Comparison of ENCODE assay signal across 8 cellular contexts in genomic region chr7:1875390-1876199, GRCh38.
DNase-seq lines count a peak whose midpoint lies in the region; ATAC-seq, FAIRE-seq and TF ChIP-seq lines count a peak whose summit lies in the region.
"Not testable (repeated sequence)": the region's sequence is repeated elsewhere in the genome, so short reads cannot be mapped to it uniquely, and the experiment has no call there.

No MANE protein-coding gene starts in this region.

- TF ChIP-seq RAD21 in HCT116 (IDR thresholded peaks at IDR 0.05; ENCODE audit: low read depth) = not testable (repeated sequence)
- peak in 1 of 2 experiments; percentile 49; a peak in 2 of 4 replicates for TF ChIP-seq RAD21 in K562 (CRISPR knock-in tag; conservative IDR thresholded peaks at IDR 0.05 in 1 of 2, IDR thresholded peaks at IDR 0.05 in 1 of 2)

- RAD21 ChIA-PET in HCT116 (lab: Charles Lee; ENCODE audit: low non-redundant PET in 1 of 2, low total read pairs in 2 of 2, uncharacterized antibody in 2 of 2, unreplicated experiment in 2 of 2) = not testable (repeated sequence)

- ATAC-seq in HCT116 (peak; percentile 98), activated B cell treated with CpG ODN at 0.5 μM for 24 hours (ENCODE audit: low read depth) (peak; percentile 98), K562 (peak; percentile 100), gastroesophageal sphincter (peak; percentile 57), lung (ENCODE audit: insufficient read depth, low FRiP score) (peak; percentile 81)

- not testable (repeated sequence) for H3K9me3 Mint-ChIP-seq in activated B cell treated with CpG ODN at 0.5 μM for 24 hours

- H3K27me3 ChIP-seq in BJ (ENCODE audit: control insufficient read depth, insufficient read depth, low read length); HCT116 (ENCODE audit: insufficient read depth, low read length); K562 (ENCODE audit: control insufficient read depth in 2 of 2, insufficient read depth in 2 of 2, low read length in 2 of 2); gastroesophageal sphincter; lung (ENCODE audit: control insufficient read depth, insufficient read depth); skeletal muscle tissue (ENCODE audit: control insufficient read depth in 3 of 3, insufficient read depth in 3 of 3, low read length in 3 of 3): not testable (repeated sequence)

- not testable (repeated sequence) for H3K9me3 ChIP-seq in HCT116 (ENCODE audit: control insufficient read depth in 1 of 2, insufficient read depth in 1 of 2, low read depth in 1 of 2, low read length in 2 of 2); K562 (replicated peaks; ENCODE audit: control insufficient read depth, insufficient read depth, low read depth, low read length); lung (ENCODE audit: control insufficient read depth in 2 of 2, insufficient read depth in 1 of 2, low read length in 1 of 2); skeletal muscle tissue (ENCODE audit: control insufficient read depth in 3 of 3, low read length in 3 of 3)
- peaks cover 0 to 16% (median 0%) of the 10 kb centered on the region in 3 donors for H3K9me3 ChIP-seq in gastroesophageal sphincter

- H3K9ac ChIP-seq in HCT116 (ENCODE audit: low read length) = not testable (repeated sequence)
- 0 out of 4 replicates have a peak overlapping the region, but pooled peaks of 1 of the 2 experiments have one; percentile 45 for H3K9ac ChIP-seq in K562 (ENCODE audit: insufficient read depth in 1 of 2, low read depth in 2 of 2, low read length in 2 of 2)
- peak overlapping the region in 1 of 3 donors; percentile 75 for H3K9ac ChIP-seq in skeletal muscle tissue (ENCODE audit: low read depth in 1 of 3, low read length in 3 of 3)

- H3K9me2 ChIP-seq in HCT116 (ENCODE audit: insufficient read depth) = not testable (repeated sequence)

- peak; percentile 100 for FAIRE-seq in K562 (lab: Jason Lieb, UNC)

- POLR2A ChIA-PET in BJ (lab: Charles Lee); HCT116 (lab: Charles Lee); activated B cell treated with CpG ODN at 0.5 μM for 24 hours (lab: Charles Lee); K562 (lab: Yijun Ruan, JAX): not testable (repeated sequence)

- H2AFZ ChIP-seq in HCT116 (ENCODE audit: low read depth, low read length, poor library complexity, severe bottlenecking) = not testable (repeated sequence)
- peak overlapping the region; percentile 66; the same call in 1 of the 2 replicates for H2AFZ ChIP-seq in K562 (ENCODE audit: low read depth, low read length)

- WGBS in K562 (ENCODE audit: insufficient coverage, low coverage, missing lambda C conversion rate) = 52% methylated on average over 22 of the region's 29 CpGs
- WGBS in gastroesophageal sphincter (ENCODE audit: low coverage in 1 of 2), 2 donors = 65% methylated on average over 11 to 17 of the region's 29 CpGs
- 51 to 56% methylated on average over 27 to 29 of the region's 29 CpGs for WGBS in lung, 2 donors

- not testable (repeated sequence) for H3K79me2 ChIP-seq in HCT116 (ENCODE audit: insufficient read depth, low read length); K562 (ENCODE audit: control insufficient read depth, insufficient read depth, low read length)

- BruUV-seq in HCT116 (replicated peaks; lab: Mats Ljungman, UMichigan); K562 (replicated peaks; lab: Mats Ljungman, UMichigan): not testable (repeated sequence)

- H4K20me1 ChIP-seq in HCT116 (ENCODE audit: insufficient read depth); K562 (replicated peaks; ENCODE audit: control insufficient read depth, insufficient read depth, low read length): not testable (repeated sequence)

- peaks cover 10% of the 10 kb centered on the region for H3K4me1 Mint-ChIP-seq in activated B cell treated with CpG ODN at 0.5 μM for 24 hours

- H3K36me3 Mint-ChIP-seq in activated B cell treated with CpG ODN at 0.5 μM for 24 hours (ENCODE audit: low read depth) = peaks cover 26% of the 10 kb centered on the region

- in situ Hi-C loops in K562 (cut with MboI) = not testable (repeated sequence)

- not testable (repeated sequence) for H3K36me3 ChIP-seq in BJ (ENCODE audit: control insufficient read depth, insufficient read depth, low read length); HCT116 (ENCODE audit: control insufficient read depth in 1 of 2, insufficient read depth in 2 of 2, low read length in 2 of 2); K562 (ENCODE audit: control insufficient read depth, insufficient read depth, low read length); gastroesophageal sphincter; lung (ENCODE audit: control insufficient read depth in 2 of 2, insufficient read depth in 2 of 2, low read length in 2 of 2); skeletal muscle tissue (ENCODE audit: control insufficient read depth in 3 of 3, insufficient read depth in 3 of 3, low read length in 3 of 3)

- TF ChIP-seq EP300 in K562 (IDR thresholded peaks at IDR 0.05; ENCODE audit: low read length); gastroesophageal sphincter (IDR thresholded peaks at IDR 0.05): not testable (repeated sequence)

- H3K4me2 ChIP-seq in HCT116 (ENCODE audit: low read length) = not testable (repeated sequence)
- peak overlapping the region; percentile 49; the same call in 1 of the 2 replicates for H3K4me2 ChIP-seq in K562 (ENCODE audit: insufficient read depth, low read length)

- not testable (repeated sequence) for H3K27me3 Mint-ChIP-seq in activated B cell treated with CpG ODN at 0.5 μM for 24 hours

- CTCF ChIA-PET in BJ (lab: Yijun Ruan, JAX); HCT116 (lab: Charles Lee); activated B cell treated with CpG ODN at 0.5 μM for 24 hours (lab: Charles Lee); K562 (lab: Yijun Ruan, JAX; ENCODE audit: low intra/inter-chr PET ratio): not testable (repeated sequence)

- intact Hi-C loops in HCT116 (cut with micrococcal nuclease); activated B cell treated with CpG ODN at 0.5 μM for 24 hours (cut with micrococcal nuclease): not testable (repeated sequence)
- intact Hi-C loops in K562 (cut with micrococcal nuclease) = loop anchor here (2.0 kb wide), 1 partner anchor 21 kb away; no protein-coding TSS in a partner anchor

- not testable (repeated sequence) for H3K4me3 ChIP-seq in BJ (ENCODE audit: low read depth, low read length); HCT116 (replicated peaks in 1 of 2; ENCODE audit: low read depth in 1 of 2, low read length in 2 of 2); K562; gastroesophageal sphincter; lung
- peak overlapping the region in 2 of 3 donors; percentile 41 to 60 for H3K4me3 ChIP-seq in skeletal muscle tissue (ENCODE audit: low read length in 3 of 3)

- not testable (repeated sequence) for H3K27ac Mint-ChIP-seq in activated B cell treated with CpG ODN at 0.5 μM for 24 hours

- H3K27ac ChIP-seq in HCT116 (ENCODE audit: low read depth, low read length); K562 (ENCODE audit: extremely low read depth, low read depth, low read length); gastroesophageal sphincter; lung (ENCODE audit: low read depth in 1 of 2, low read length in 1 of 2): not testable (repeated sequence)
- peak overlapping the region; percentile 51 for H3K27ac ChIP-seq in skeletal muscle tissue (ENCODE audit: low read depth, low read length)

- not testable (repeated sequence) for DNase-seq in BJ (ENCODE audit: low read depth); activated B cell treated with CpG ODN at 0.5 μM for 24 hours; lung (ENCODE audit: low spot score)
- DNase-seq in HCT116 (ENCODE audit: low read depth, low spot score) (peak; percentile 13), NCI-H524 (lab: John Stamatoyannopoulos, UW) (peak; percentile 23 to 59), K562 (ENCODE audit: extremely low read depth in 1 of 4, low spot score in 3 of 4) (peak; percentile 55 to 78 (median 59))

- not testable (repeated sequence) for H3K4me3 Mint-ChIP-seq in activated B cell treated with CpG ODN at 0.5 μM for 24 hours

- not testable (repeated sequence) for TF ChIP-seq POLR2A in HCT116 (IDR thresholded peaks at IDR 0.05; ENCODE audit: borderline replicate concordance, extremely low read depth, insufficient read depth, insufficient read length); K562 (conservative IDR thresholded peaks at IDR 0.05); gastroesophageal sphincter (IDR thresholded peaks at IDR 0.05)

- not testable (repeated sequence) for H3K4me1 ChIP-seq in HCT116 (ENCODE audit: control insufficient read depth in 1 of 2, insufficient read depth in 2 of 2, low read length in 2 of 2); gastroesophageal sphincter; lung (ENCODE audit: control insufficient read depth in 2 of 2, insufficient read depth in 2 of 2, low read length in 2 of 2)
- peaks cover 15 to 44% of the 10 kb centered on the region in 2 experiments for H3K4me1 ChIP-seq in K562 (replicated peaks in 1 of 2; ENCODE audit: control insufficient read depth in 2 of 2, insufficient read depth in 2 of 2, low read length in 2 of 2)
- peaks cover 0 to 15% (median 14%) of the 10 kb centered on the region in 3 donors for H3K4me1 ChIP-seq in skeletal muscle tissue (ENCODE audit: control insufficient read depth in 3 of 3, insufficient read depth in 3 of 3, low read length in 3 of 3)

- not testable (repeated sequence) for H3K9me1 ChIP-seq in K562 (ENCODE audit: control insufficient read depth, insufficient read depth, low read length)

- 0 out of 2 replicates have a peak, but pooled peaks have one; percentile 29 for TF ChIP-seq CTCF in BJ (IDR thresholded peaks at IDR 0.05; ENCODE audit: insufficient read depth, low read depth, low read length)
- peak in 1 of 3 experiments; percentile 31; a peak in 2 of 6 replicates for TF ChIP-seq CTCF in HCT116 (IDR thresholded peaks at IDR 0.05 in 2 of 3, conservative IDR thresholded peaks at IDR 0.05 in 1 of 3; ENCODE audit: borderline replicate concordance in 1 of 3, insufficient read depth in 1 of 3, low read depth in 2 of 3, low read length in 2 of 3)
- not testable (repeated sequence) for TF ChIP-seq CTCF in activated B cell treated with CpG ODN at 0.5 μM for 24 hours (IDR thresholded peaks at IDR 0.05); gastroesophageal sphincter (IDR thresholded peaks at IDR 0.05); lung (IDR thresholded peaks at IDR 0.05; ENCODE audit: control extremely low read depth, extremely low read depth)
- peak; percentile 49 to 64 (median 50) for TF ChIP-seq CTCF in K562 (IDR thresholded peaks at IDR 0.05 in 2 of 3, conservative IDR thresholded peaks at IDR 0.05 in 1 of 3; ENCODE audit: insufficient read depth in 2 of 3, low read depth in 1 of 3, low read length in 3 of 3)
